Comparison of ENCODE assay signal across 16 cellular contexts in the genomic region with DNA sequence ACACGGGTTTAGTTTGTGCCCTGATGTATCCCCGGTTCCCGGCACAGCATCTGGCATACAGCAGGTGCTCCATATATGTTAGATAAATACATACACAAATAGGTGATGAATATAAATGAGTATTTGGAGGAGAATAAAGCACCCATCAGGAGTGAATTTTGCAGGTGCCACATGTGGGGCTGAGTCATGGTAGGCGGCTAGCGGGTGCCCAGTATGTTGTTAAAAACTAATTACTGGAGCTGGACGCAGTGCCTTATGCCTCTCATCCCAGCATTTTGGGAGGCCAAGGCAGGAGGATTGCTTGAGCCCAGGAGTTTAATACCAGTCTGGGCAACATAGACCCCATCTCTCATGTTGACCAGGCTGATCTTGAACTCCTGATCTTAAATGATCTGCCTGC.
"Had no signal": no experiment of that assay in that cellular context is flagged by ENCODE, and none has a peak within 500 bp of the region (broad histone marks: within the 10 kb centered on the region; RNA-seq: fewer than 3 reads in every experiment).

No MANE protein-coding gene starts in this region.

- H3K4me3 Mint-ChIP-seq: activated naive CD4-positive, alpha-beta T cell treated with anti-CD3 and anti-CD28 coated beads, Interleukin-2, amount 50 U/mL, for 24 hours; effector memory CD8-positive, alpha-beta T cell; stimulated activated naive CD8-positive, alpha-beta T cell treated with anti-CD3 and anti-CD28 coated beads, Interleukin-15, Interleukin-2, amounts not matched to agents 100 ng/mL and 50 ng/mL, for 24 hours had no signal

- ATAC-seq: effector memory CD8-positive, alpha-beta T cell had no signal

- H3K27me3 Mint-ChIP-seq: activated naive CD4-positive, alpha-beta T cell treated with anti-CD3 and anti-CD28 coated beads, Interleukin-2, amount 50 U/mL, for 24 hours; effector memory CD8-positive, alpha-beta T cell; stimulated activated naive CD8-positive, alpha-beta T cell treated with anti-CD3 and anti-CD28 coated beads, Interleukin-15, Interleukin-2, amounts not matched to agents 100 ng/mL and 50 ng/mL, for 24 hours had no signal

- H3K27ac ChIP-seq: neutrophil, WERI-Rb-1 had no signal

- H3K27me3 ChIP-seq: neutrophil, transverse colon had no signal

- H3K27ac Mint-ChIP-seq: activated naive CD4-positive, alpha-beta T cell treated with anti-CD3 and anti-CD28 coated beads, Interleukin-2, amount 50 U/mL, for 24 hours; effector memory CD8-positive, alpha-beta T cell; stimulated activated naive CD8-positive, alpha-beta T cell treated with anti-CD3 and anti-CD28 coated beads, Interleukin-15, Interleukin-2, amounts not matched to agents 100 ng/mL and 50 ng/mL, for 24 hours had no signal

- H3K9me3 ChIP-seq: neutrophil, transverse colon had no signal

- H3K9me3 Mint-ChIP-seq: activated naive CD4-positive, alpha-beta T cell treated with anti-CD3 and anti-CD28 coated beads, Interleukin-2, amount 50 U/mL, for 24 hours; effector memory CD8-positive, alpha-beta T cell; stimulated activated naive CD8-positive, alpha-beta T cell treated with anti-CD3 and anti-CD28 coated beads, Interleukin-15, Interleukin-2, amounts not matched to agents 100 ng/mL and 50 ng/mL, for 24 hours had no signal

- H3K36me3 Mint-ChIP-seq: activated naive CD4-positive, alpha-beta T cell treated with anti-CD3 and anti-CD28 coated beads, Interleukin-2, amount 50 U/mL, for 24 hours had no signal

- H3K36me3 ChIP-seq: neutrophil, transverse colon, WERI-Rb-1 had no signal

- H3K4me1 Mint-ChIP-seq: activated naive CD4-positive, alpha-beta T cell treated with anti-CD3 and anti-CD28 coated beads, Interleukin-2, amount 50 U/mL, for 24 hours had no signal

- H3K4me3 ChIP-seq: transverse colon had no signal

- DNase-seq: activated CD4-positive, alpha-beta T cell treated with anti-CD3 and anti-CD28 coated beads for 1 hour; activated CD8-positive, alpha-beta memory T cell treated with anti-CD3 and anti-CD28 coated beads for 24 hours; activated CD8-positive, alpha-beta memory T cell treated with anti-CD3 and anti-CD28 coated beads, Interleukin-2, amount 50 U/mL, for 48 hours; activated gamma-delta T cell; activated T-cell treated with anti-CD3 and anti-CD28 coated beads, Interleukin-2, amount 50 U/mL, for 48 hours; dermis blood vessel endothelial cell; effector memory CD8-positive, alpha-beta T cell; foreskin fibroblast; hippocampal formation; islet precursor cell; stimulated activated CD4-positive, alpha-beta T cell treated with anti-CD3 and anti-CD28 coated beads, Interleukin-2, amount 100 ng/mL, for 24 hours; transverse colon; WERI-Rb-1 had no signal
